In genomic region chr6:101716387-101716786, GRCh38 we compare ENCODE assay signal across 18 cellular contexts.
DNase-seq lines count a peak whose midpoint lies in the region; FAIRE-seq and TF ChIP-seq lines count a peak whose summit lies in the region.
"Had no signal": no experiment of that assay in that cellular context is flagged by ENCODE, and none has a peak within 500 bp of the region (broad histone marks: within the 10 kb centered on the region; RNA-seq: fewer than 3 reads in every experiment).

No MANE protein-coding gene starts in this region.

- no peak overlapping the region for H3K14ac ChIP-seq in H1 (ENCODE audit: insufficient read length)

- no peak overlapping the region; the same call in 1 of the 2 replicates for H2BK5ac ChIP-seq in H1 (ENCODE audit: low read depth, low read length)

- H4K8ac ChIP-seq in H1 (ENCODE audit: extremely low read depth, insufficient read depth, low read length): no peak overlapping the region

- H2AK5ac ChIP-seq in H1 (ENCODE audit: low read depth, low read length): no peak overlapping the region

- H3K36me3 ChIP-seq in HUES48 (ENCODE audit: control insufficient read depth, insufficient read depth, low read length) (no peaks in the 10 kb centered on the region), H1 (ENCODE audit: control insufficient read depth in 2 of 4, insufficient read depth in 4 of 4, low read length in 3 of 4) (no peaks in the 10 kb centered on the region), iPS-20b (ENCODE audit: insufficient read depth, low read depth, low read length) (no peaks in the 10 kb centered on the region)
- H3K36me3 ChIP-seq: BLaER1 treated with 17β-estradiol and CSF1 and Interleukin-3, amounts not matched to agents 10 nM and 100 nM had no signal

- DNase-seq in H1 (ENCODE audit: low read depth in 1 of 2, low spot score in 2 of 2): no peak
- no peak for DNase-seq in NCI-H2227 (lab: John Stamatoyannopoulos, UW; ENCODE audit: unreplicated experiment)
- DNase-seq in NOMO-1 treated with DMSO at 0.1 percent for 48 hours (lab: John Stamatoyannopoulos, UW; ENCODE audit: unreplicated experiment): no peak
- no peak for DNase-seq in hippocampal formation (lab: John Stamatoyannopoulos, UW)
- DNase-seq in type B pancreatic cell (ENCODE audit: extremely low spot score, unreplicated experiment): no peak
- DNase-seq: CD8-positive, alpha-beta T cell; DMS 273 treated with DMSO at 0.1 percent for 48 hours; DMS53; DND-41; EL; HCEC 1CT had no signal

- no peak for TF ChIP-seq RAD21 in H1 (IDR thresholded peaks at IDR 0.05 in 1 of 2, conservative IDR thresholded peaks at IDR 0.05 in 1 of 2; ENCODE audit: low read depth in 2 of 2, low read length in 2 of 2)

- H2BK15ac ChIP-seq in H1 (ENCODE audit: low read length): no peak overlapping the region

- no peak overlapping the region for H4K91ac ChIP-seq in H1 (replicated peaks; ENCODE audit: insufficient read length, low read length)

- H3K23ac ChIP-seq in H1 (ENCODE audit: insufficient read length): no peak overlapping the region

- H3K4me1 Mint-ChIP-seq in type B pancreatic cell (ENCODE audit: unreplicated experiment): no peaks in the 10 kb centered on the region
- H3K4me1 Mint-ChIP-seq: B cell had no signal

- peak overlapping the region; percentile 12 to 52; a peak in 2 of 4 replicates for H3K4me2 ChIP-seq in H1 (ENCODE audit: insufficient read depth in 1 of 2, low read depth in 2 of 2, low read length in 2 of 2)
- H3K4me2 ChIP-seq: BLaER1 treated with 17β-estradiol and CSF1 and Interleukin-3, amounts not matched to agents 10 nM and 100 nM had no signal

- H3K9me3 Mint-ChIP-seq in type B pancreatic cell: no peaks in the 10 kb centered on the region
- H3K9me3 Mint-ChIP-seq: CD8-positive, alpha-beta T cell had no signal

- H3K4me3 ChIP-seq in HUES48 (ENCODE audit: low read depth, low read length): peak overlapping the region; percentile 20
- peak overlapping the region in 1 of 4 experiments; percentile 33; a peak in 1 of 8 replicates for H3K4me3 ChIP-seq in H1 (ENCODE audit: extremely low read depth in 1 of 4, insufficient read depth in 2 of 4, low read depth in 3 of 4, low read length in 4 of 4)
- H3K4me3 ChIP-seq in iPS-20b (ENCODE audit: low read length): peak overlapping the region; percentile 35; the same call in 1 of the 2 replicates
- H3K4me3 ChIP-seq: BLaER1 treated with 17β-estradiol and CSF1 and Interleukin-3, amounts not matched to agents 10 nM and 100 nM; GM12878 had no signal

- peaks cover 10% of the 10 kb centered on the region for H3K27me3 Mint-ChIP-seq in type B pancreatic cell
- H3K27me3 Mint-ChIP-seq: B cell had no signal

- CTCF ChIA-PET in H1 (lab: Charles Lee; ENCODE audit: partially characterized antibody): no interaction called here

- H3K79me1 ChIP-seq in H1 (ENCODE audit: low read depth, low read length): no peaks in the 10 kb centered on the region

- no peaks in the 10 kb centered on the region for H3K79me2 ChIP-seq in H1 (ENCODE audit: control insufficient read depth in 1 of 2, insufficient read depth in 2 of 2, low read length in 2 of 2)

- H3K27ac ChIP-seq in HUES48 (ENCODE audit: low read depth, low read length) (peak overlapping the region; percentile 88), H1 (ENCODE audit: low read depth, low read length) (no peak overlapping the region), iPS-20b (ENCODE audit: low read length) (no peak overlapping the region)
- H3K27ac ChIP-seq: BLaER1 treated with 17β-estradiol and CSF1 and Interleukin-3, amounts not matched to agents 10 nM and 100 nM; HL-60 had no signal

- no peak overlapping the region for H3K27ac Mint-ChIP-seq in type B pancreatic cell
- H3K27ac Mint-ChIP-seq: B cell; CD8-positive, alpha-beta T cell had no signal

- H3K9ac ChIP-seq in HUES48 (ENCODE audit: low read depth, low read length): no peak overlapping the region
- no peak overlapping the region for H3K9ac ChIP-seq in H1 (replicated peaks in 1 of 4; ENCODE audit: extremely low read depth in 1 of 4, low read depth in 3 of 4, low read length in 3 of 4)
- no peak overlapping the region for H3K9ac ChIP-seq in iPS-20b (ENCODE audit: low read depth, low read length)
- H3K9ac ChIP-seq: BLaER1 treated with 17β-estradiol and CSF1 and Interleukin-3, amounts not matched to agents 10 nM and 100 nM had no signal

- no peak for TF ChIP-seq POLR2A in H1 (IDR thresholded peaks at IDR 0.05; ENCODE audit: control extremely low read depth in 1 of 2, low read depth in 2 of 2, low read length in 2 of 2)

- H3K4me3 Mint-ChIP-seq in type B pancreatic cell: no peak overlapping the region
- H3K4me3 Mint-ChIP-seq: B cell; CD8-positive, alpha-beta T cell had no signal

- FAIRE-seq in H1 (lab: Jason Lieb, UNC): no peak
- FAIRE-seq: GM12878, HepG2 had no signal

- POLR2A ChIA-PET in H1 (lab: Charles Lee; ENCODE audit: partially characterized antibody): interaction anchor here (0.6 to 0.7 kb wide), 2 partner anchors 35 to 189 kb away, joined by 3 to 4 read pairs; no protein-coding TSS in a partner anchor

- no peak overlapping the region for H2AFZ ChIP-seq in H1 (ENCODE audit: low read length)

- H2BK120ac ChIP-seq in H1 (replicated peaks; ENCODE audit: low read depth, low read length): no peak overlapping the region

- no peak overlapping the region for H3K56ac ChIP-seq in H1 (replicated peaks; ENCODE audit: insufficient read length, low read depth, low read length)

- no peak overlapping the region for H2BK12ac ChIP-seq in H1 (ENCODE audit: low read depth, low read length)

- TF ChIP-seq CTCF in H1 (IDR thresholded peaks at IDR 0.05; ENCODE audit: control extremely low read depth in 1 of 3, insufficient read depth in 1 of 3, low read depth in 1 of 3, low read length in 3 of 3) (no peak), type B pancreatic cell (conservative IDR thresholded peaks at IDR 0.05) (no peak)

- H3K4ac ChIP-seq in H1 (replicated peaks; ENCODE audit: insufficient read length, low read depth, low read length): no peak overlapping the region

- no peaks in the 10 kb centered on the region for H4K20me1 ChIP-seq in H1 (replicated peaks in 1 of 2; ENCODE audit: control insufficient read depth in 1 of 2, insufficient read depth in 2 of 2, low read length in 2 of 2)
- H4K20me1 ChIP-seq: BLaER1 treated with 17β-estradiol and CSF1 and Interleukin-3, amounts not matched to agents 10 nM and 100 nM had no signal

- H3K27me3 ChIP-seq in HUES48 (ENCODE audit: control insufficient read depth, insufficient read depth, low read length) (no peaks in the 10 kb centered on the region), H1 (replicated peaks in 1 of 4; ENCODE audit: control insufficient read depth in 3 of 4, extremely low read depth in 1 of 4, insufficient read depth in 3 of 4, low read length in 3 of 4) (peaks cover 0 to 1% (median 0%) of the 10 kb centered on the region in 4 experiments; a peak in 1 of 7 replicates), iPS-20b (ENCODE audit: insufficient read depth, low read length) (peaks cover 16% of the 10 kb centered on the region)
- H3K27me3 ChIP-seq: BLaER1 treated with 17β-estradiol and CSF1 and Interleukin-3, amounts not matched to agents 10 nM and 100 nM had no signal

- no peak overlapping the region for H2BK20ac ChIP-seq in H1 (ENCODE audit: low read length)

- H3K23me2 ChIP-seq in H1 (ENCODE audit: low read depth, low read length): no peaks in the 10 kb centered on the region

- H4K5ac ChIP-seq in H1 (ENCODE audit: insufficient read length, low read depth, low read length): no peak overlapping the region

- H3K9me3 ChIP-seq in HUES48 (ENCODE audit: control insufficient read depth, insufficient read depth, low read length) (no peaks in the 10 kb centered on the region), H1 (ENCODE audit: insufficient read depth in 2 of 2, low read depth in 1 of 2, low read length in 1 of 2) (no peaks in the 10 kb centered on the region), iPS-20b (ENCODE audit: insufficient read depth, low read depth, low read length) (no peaks in the 10 kb centered on the region)
- H3K9me3 ChIP-seq: BLaER1 treated with 17β-estradiol and CSF1 and Interleukin-3, amounts not matched to agents 10 nM and 100 nM had no signal

- H3K36me3 Mint-ChIP-seq in type B pancreatic cell: no peaks in the 10 kb centered on the region
- H3K36me3 Mint-ChIP-seq: CD8-positive, alpha-beta T cell had no signal

- H3K4me1 ChIP-seq in HUES48 (ENCODE audit: control insufficient read depth, insufficient read depth, low read length): peaks cover 70% of the 10 kb centered on the region
- H3K4me1 ChIP-seq in H1 (replicated peaks in 1 of 4; ENCODE audit: control insufficient read depth in 3 of 4, insufficient read depth in 4 of 4, low read length in 3 of 4): peaks cover 0 to 13% (median 5%) of the 10 kb centered on the region in 4 experiments; a peak in 3 of 7 replicates
- H3K4me1 ChIP-seq in iPS-20b (ENCODE audit: insufficient read depth, low read length): peaks cover 29% of the 10 kb centered on the region
- H3K4me1 ChIP-seq: BLaER1 treated with 17β-estradiol and CSF1 and Interleukin-3, amounts not matched to agents 10 nM and 100 nM had no signal

- no peak for TF ChIP-seq EP300 in H1 (IDR thresholded peaks at IDR 0.05; ENCODE audit: borderline replicate concordance in 1 of 2, low read depth in 2 of 2, low read length in 2 of 2)

- WGBS in H1 (ENCODE audit: extremely low coverage in 1 of 2, insufficient coverage in 1 of 2, insufficient read length in 1 of 2, insufficient replicate concordance in 2 of 2, low coverage in 1 of 2, low lambda C conversion rate in 2 of 2, missing lambda C conversion rate in 1 of 2), 2 experiments: 8% methylated on average over 1 of the region's 1 CpG; no CpG with 5 or more reads in 1 of the 2 experiments

- no peak overlapping the region for H3K18ac ChIP-seq in H1 (ENCODE audit: extremely low read depth, low read length)

TF ChIP-seq in H1, 55 proteins besides CTCF, POLR2A, EP300 and RAD21:
- TF ChIP-seq NANOG (IDR thresholded peaks at IDR 0.05; ENCODE audit: insufficient read depth, low read depth, low read length, poor library complexity, severe bottlenecking) (peak; percentile 25), CEBPB (IDR thresholded peaks at IDR 0.05; ENCODE audit: low read depth, low read length) (no peak), TEAD4 (IDR thresholded peaks at IDR 0.05; ENCODE audit: low read depth, low read length) (no peak)
